ENCODE assay signal across 8 cellular contexts in the genomic region with DNA sequence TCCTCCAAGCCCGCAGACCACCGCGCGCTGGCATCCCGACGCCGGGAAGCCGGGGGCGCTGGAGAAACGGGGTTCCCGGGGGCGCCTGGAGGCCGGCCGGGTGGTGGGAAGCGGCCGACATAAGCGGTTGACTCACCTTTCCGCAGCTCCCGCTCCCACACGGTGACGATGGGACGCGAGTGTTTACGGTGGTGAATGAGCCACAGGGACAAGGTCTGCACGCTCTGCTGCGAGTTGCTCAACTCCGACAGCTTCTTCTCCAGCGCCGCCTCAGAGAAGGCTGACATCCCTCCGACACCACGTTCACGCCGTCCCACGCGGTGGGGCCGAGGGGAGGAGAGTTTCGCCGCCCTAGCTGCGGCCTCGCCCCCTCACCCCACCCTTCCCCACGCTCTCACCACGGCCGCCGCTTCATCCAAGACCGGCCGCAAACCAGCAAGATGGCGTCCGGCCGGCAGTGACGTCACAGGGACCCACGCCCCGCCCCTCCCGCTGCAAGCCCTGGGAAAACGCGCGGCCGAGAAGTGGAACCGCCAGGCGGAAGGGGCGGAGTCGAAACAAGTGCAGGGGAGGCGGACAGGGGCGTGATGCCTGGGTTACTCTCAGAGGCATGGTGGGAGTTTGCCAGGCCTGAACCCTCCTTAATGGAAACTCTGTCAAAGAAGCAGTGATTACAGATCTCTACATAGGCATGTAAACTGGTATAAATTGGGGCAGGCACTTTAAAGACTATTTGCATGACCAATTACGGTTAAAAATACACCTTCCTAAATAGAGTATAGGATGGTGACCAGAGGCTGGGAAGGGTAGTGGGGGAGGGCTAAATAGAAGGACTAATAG. TPM values are rescaled to one million over a fixed set of nuclear protein-coding genes. Genes with fewer than 3 reads are reported as not detected.
DNase-seq lines count a peak whose midpoint lies in the region; ATAC-seq and TF ChIP-seq lines count a peak whose summit lies in the region.

A gene with protein sequence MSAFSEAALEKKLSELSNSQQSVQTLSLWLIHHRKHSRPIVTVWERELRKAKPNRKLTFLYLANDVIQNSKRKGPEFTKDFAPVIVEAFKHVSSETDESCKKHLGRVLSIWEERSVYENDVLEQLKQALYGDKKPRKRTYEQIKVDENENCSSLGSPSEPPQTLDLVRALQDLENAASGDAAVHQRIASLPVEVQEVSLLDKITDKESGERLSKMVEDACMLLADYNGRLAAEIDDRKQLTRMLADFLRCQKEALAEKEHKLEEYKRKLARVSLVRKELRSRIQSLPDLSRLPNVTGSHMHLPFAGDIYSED (minus strand): TSS at position 442 of the 840 bp plus-strand sequence. CDS start 155 bp downstream, at position 287.

- H3K4me2 ChIP-seq in OCI-LY3 (ENCODE audit: low read length), result peak within 1 kb of the TSS; percentile 94

- peak within 1 kb of the TSS; percentile 93 for H3K4me3 ChIP-seq in OCI-LY3 (ENCODE audit: low read length)

- H2AFZ ChIP-seq in OCI-LY3 (ENCODE audit: low read depth, low read length), result peak within 1 kb of the TSS; percentile 99

- H3K36me3 ChIP-seq in OCI-LY3 (replicated peaks; ENCODE audit: low read depth, low read length), result no peaks in the 10 kb centered on the region

- peak within 1 kb of the TSS; percentile 63 for H3K27ac ChIP-seq in OCI-LY3 (ENCODE audit: low read length)

- peak within 1 kb of the TSS; percentile 92 for H3K27ac Mint-ChIP-seq in endothelial cell (ENCODE audit: unreplicated experiment)

- DNase-seq in D341Med (ENCODE audit: low spot score), result peak; percentile 100
- peak; percentile 88 for DNase-seq in HuH-7 (ENCODE audit: low spot score)
- DNase-seq in activated CD8-positive, alpha-beta memory T cell treated with anti-CD3 and anti-CD28 coated beads, Interleukin-2, amount 50 U/mL, for 48 hours, result peak; percentile 99
- peak; percentile 98 for DNase-seq in endothelial cell (ENCODE audit: low spot score)
- peak; percentile 96 for DNase-seq in midbrain (lab: John Stamatoyannopoulos, UW)
- peak; percentile 95 to 96 for DNase-seq in stimulated activated CD8-positive, alpha-beta memory T cell treated with anti-CD3 and anti-CD28 coated beads, Interleukin-2, amount 100 ng/mL, for 1 hour (ENCODE audit: low read depth in 2 of 2)

- H3K27me3 ChIP-seq in OCI-LY3 (ENCODE audit: low read depth, low read length), result no peaks in the 10 kb centered on the region

- H3K9ac ChIP-seq in OCI-LY3 (ENCODE audit: low read length), result peak within 1 kb of the TSS; percentile 86

- ATAC-seq in GM21515 (IDR thresholded peaks at IDR 0.05; ENCODE audit: unreplicated experiment), result peak; percentile 92

- TF ChIP-seq CTCF in OCI-LY3 (IDR thresholded peaks at IDR 0.05; ENCODE audit: low read depth, low read length), result no peak
- TF ChIP-seq CTCF in endothelial cell (IDR thresholded peaks at IDR 0.05; ENCODE audit: unreplicated experiment), result no peak

- H3K9me3 Mint-ChIP-seq in endothelial cell (ENCODE audit: unreplicated experiment), result no peaks in the 10 kb centered on the region

- H3K79me2 ChIP-seq in OCI-LY3 (ENCODE audit: low read length), result peaks cover 50% of the 10 kb centered on the region

- no peaks in the 10 kb centered on the region for H3K9me3 ChIP-seq in OCI-LY3 (ENCODE audit: insufficient read depth, low read length)

- H4K20me1 ChIP-seq in OCI-LY3 (ENCODE audit: insufficient read depth, low read length), result peaks cover 27% of the 10 kb centered on the region

- H3K4me3 Mint-ChIP-seq in endothelial cell (ENCODE audit: unreplicated experiment), result peak within 1 kb of the TSS; percentile 98

- H3K4me1 Mint-ChIP-seq in endothelial cell (ENCODE audit: unreplicated experiment), result peaks cover 21% of the 10 kb centered on the region

- peaks cover 2% of the 10 kb centered on the region for H3K27me3 Mint-ChIP-seq in endothelial cell (ENCODE audit: unreplicated experiment)

- peaks cover 13% of the 10 kb centered on the region; the same call in 1 of the 2 replicates for H3K4me1 ChIP-seq in OCI-LY3 (ENCODE audit: low read length)

- H3K36me3 Mint-ChIP-seq in endothelial cell (ENCODE audit: low read depth, unreplicated experiment), result peaks cover 9% of the 10 kb centered on the region

RNA-seq across cellular contexts. Expression of the gene that starts here (rescaled TPM):
- 58.4 TPM for total RNA-seq in endothelial cell (ENCODE audit: unreplicated experiment)

Comparison
In these comparisons a context has a peak if more than half of its experiments do, and no peak if none do; other contexts are left out.
1. Peak in every context shown above with its lines: DNase-seq, ATAC-seq, H3K4me3 ChIP-seq and H3K27ac ChIP-seq.